Comparison of ENCODE assay signal across 12 cellular contexts in the genomic region with DNA sequence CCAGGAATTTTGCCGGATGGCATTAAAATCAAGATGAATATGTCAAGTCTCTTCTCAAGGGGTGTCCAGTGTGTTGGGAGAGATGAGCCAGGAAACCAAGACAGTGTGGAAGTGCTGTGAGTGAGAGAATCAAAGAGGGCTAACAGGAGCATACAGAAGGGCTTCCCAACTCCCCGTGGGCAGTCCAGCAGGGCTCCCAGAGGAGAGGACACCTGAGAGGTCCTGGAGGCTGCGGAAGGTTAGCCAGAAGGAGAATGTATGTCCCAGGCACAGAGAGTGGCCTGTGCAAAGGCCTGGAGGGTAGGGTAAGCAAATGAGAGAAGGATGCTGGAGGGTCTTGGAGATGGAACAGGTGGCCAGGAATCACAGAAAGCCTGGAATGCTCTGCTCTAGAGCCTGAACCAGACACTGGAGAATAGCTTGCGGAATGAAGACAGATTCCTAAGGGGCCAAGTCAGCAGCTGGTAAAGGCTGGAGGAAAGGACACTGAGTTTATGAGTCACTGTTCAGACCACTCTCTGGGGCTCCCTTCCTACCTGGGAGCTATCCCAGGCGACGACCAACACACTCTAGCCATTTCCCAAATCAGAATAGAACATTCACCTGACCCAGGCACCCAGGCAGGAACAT. TPM values are rescaled to one million over a fixed set of nuclear protein-coding genes. Genes with fewer than 3 reads are reported as not detected.
DNase-seq lines count a peak whose midpoint lies in the region; ATAC-seq and TF ChIP-seq lines count a peak whose summit lies in the region.
"Had no signal": no experiment of that assay in that cellular context is flagged by ENCODE, and none has a peak within 500 bp of the region (broad histone marks: within the 10 kb centered on the region; RNA-seq: fewer than 3 reads in every experiment).

No MANE protein-coding gene starts in this region.

- no peak for ATAC-seq in stimulated activated naive CD8-positive, alpha-beta T cell treated with anti-CD3 and anti-CD28 coated beads, Interleukin-15, amount 100 ng/mL, for 72 hours
- ATAC-seq in GM19035 (IDR thresholded peaks at IDR 0.05; ENCODE audit: unreplicated experiment), result no peak

- H3K9me3 Mint-ChIP-seq in T-helper 2 cell treated with Interferon-gamma antibody and Interleukin-4, amounts not matched to agents 5 μg/mL and 100 μg/mL, for 36 hours, result no peaks in the 10 kb centered on the region
- peaks cover 0 to 7% of the 10 kb centered on the region in 2 donors for H3K9me3 Mint-ChIP-seq in stimulated activated naive CD8-positive, alpha-beta T cell treated with anti-CD3 and anti-CD28 coated beads, Interleukin-15, amount 100 ng/mL, for 72 hours

- peaks cover 56% of the 10 kb centered on the region for H3K36me3 Mint-ChIP-seq in T-helper 2 cell treated with Interferon-gamma antibody and Interleukin-4, amounts not matched to agents 5 μg/mL and 100 μg/mL, for 36 hours (ENCODE audit: low read depth)

- POLR2A ChIA-PET in HEK293T (lab: Yijun Ruan, JAX), result interaction anchor here (1.4 kb wide), 1 partner anchor 62 kb away, joined by 6 read pairs; the partner anchor contains the start of gene IRF1

- peaks cover 60% of the 10 kb centered on the region for H3K4me1 ChIP-seq in suprapubic skin

- H3K27me3 ChIP-seq in suprapubic skin, result no peaks in the 10 kb centered on the region
- H3K27me3 ChIP-seq: pancreas had no signal

- TF ChIP-seq POLR2A in suprapubic skin (IDR thresholded peaks at IDR 0.05), result no peak

- no peak for DNase-seq in T-helper 2 cell treated with Interferon-gamma antibody and Interleukin-4, amounts not matched to agents 5 μg/mL and 100 μg/mL, for 36 hours (ENCODE audit: low spot score)
- DNase-seq in T-helper 2 cell (no peak), hepatic stellate cell (ENCODE audit: low spot score) (peak; percentile 80), suprapubic skin (ENCODE audit: low spot score in 2 of 2) (no peak), HEK293T (ENCODE audit: extremely low spot score) (no peak)
- peak in 1 of 2 donors; percentile 5 for DNase-seq in stimulated activated naive CD8-positive, alpha-beta T cell treated with anti-CD3 and anti-CD28 coated beads, Interleukin-15, amount 100 ng/mL, for 72 hours
- DNase-seq: effector CD4-positive, alpha-beta T cell; KG1; T1000 had no signal

- H3K4me1 Mint-ChIP-seq in T-helper 2 cell treated with Interferon-gamma antibody and Interleukin-4, amounts not matched to agents 5 μg/mL and 100 μg/mL, for 36 hours (ENCODE audit: low read depth), result peaks cover 80% of the 10 kb centered on the region
- peaks cover 92% of the 10 kb centered on the region for H3K4me1 Mint-ChIP-seq in stimulated activated naive CD8-positive, alpha-beta T cell treated with anti-CD3 and anti-CD28 coated beads, Interleukin-15, amount 100 ng/mL, for 72 hours

- no peaks in the 10 kb centered on the region for H3K36me3 ChIP-seq in suprapubic skin
- H3K36me3 ChIP-seq: pancreas had no signal

- H3K4me3 ChIP-seq in suprapubic skin, result no peak overlapping the region
- H3K4me3 ChIP-seq: pancreas had no signal

- H3K27ac ChIP-seq in VCaP (peak overlapping the region; percentile 80), suprapubic skin (no peak overlapping the region)

- no peaks in the 10 kb centered on the region for H3K27me3 Mint-ChIP-seq in T-helper 2 cell treated with Interferon-gamma antibody and Interleukin-4, amounts not matched to agents 5 μg/mL and 100 μg/mL, for 36 hours (ENCODE audit: low read depth)
- no peaks in the 10 kb centered on the region for H3K27me3 Mint-ChIP-seq in stimulated activated naive CD8-positive, alpha-beta T cell treated with anti-CD3 and anti-CD28 coated beads, Interleukin-15, amount 100 ng/mL, for 72 hours

- H3K9me3 ChIP-seq in suprapubic skin, result no peaks in the 10 kb centered on the region
- H3K9me3 ChIP-seq: pancreas had no signal

- H3K27ac Mint-ChIP-seq in T-helper 2 cell treated with Interferon-gamma antibody and Interleukin-4, amounts not matched to agents 5 μg/mL and 100 μg/mL, for 36 hours, result peak overlapping the region; percentile 87
- H3K27ac Mint-ChIP-seq in stimulated activated naive CD8-positive, alpha-beta T cell treated with anti-CD3 and anti-CD28 coated beads, Interleukin-15, amount 100 ng/mL, for 72 hours, result peak overlapping the region; percentile 63 to 100

- TF ChIP-seq CTCF in VCaP (conservative IDR thresholded peaks at IDR 0.05), result no peak
- no peak for TF ChIP-seq CTCF in suprapubic skin (IDR thresholded peaks at IDR 0.05)

- TF ChIP-seq EP300 in suprapubic skin (IDR thresholded peaks at IDR 0.05), result no peak

- WGBS in suprapubic skin, result 87% methylated on average over 6 of the region's 6 CpGs

- peak overlapping the region; percentile 63 for H3K4me3 Mint-ChIP-seq in T-helper 2 cell treated with Interferon-gamma antibody and Interleukin-4, amounts not matched to agents 5 μg/mL and 100 μg/mL, for 36 hours
- H3K4me3 Mint-ChIP-seq in stimulated activated naive CD8-positive, alpha-beta T cell treated with anti-CD3 and anti-CD28 coated beads, Interleukin-15, amount 100 ng/mL, for 72 hours, result peak overlapping the region in 1 of 2 donors; percentile 27

- CTCF ChIA-PET in HEK293T (lab: Yijun Ruan, JAX), result interaction anchor here (2.9 kb wide), 1 partner anchor 72 kb away, joined by 8 read pairs; no protein-coding TSS in a partner anchor

TF ChIP-seq in HEK293T, 16 proteins besides CTCF, POLR2A, EP300 and RAD21:
- no peak for TF ChIP-seq TARDBP (IDR thresholded peaks at IDR 0.05)
- TF ChIP-seq, protein P1, sequence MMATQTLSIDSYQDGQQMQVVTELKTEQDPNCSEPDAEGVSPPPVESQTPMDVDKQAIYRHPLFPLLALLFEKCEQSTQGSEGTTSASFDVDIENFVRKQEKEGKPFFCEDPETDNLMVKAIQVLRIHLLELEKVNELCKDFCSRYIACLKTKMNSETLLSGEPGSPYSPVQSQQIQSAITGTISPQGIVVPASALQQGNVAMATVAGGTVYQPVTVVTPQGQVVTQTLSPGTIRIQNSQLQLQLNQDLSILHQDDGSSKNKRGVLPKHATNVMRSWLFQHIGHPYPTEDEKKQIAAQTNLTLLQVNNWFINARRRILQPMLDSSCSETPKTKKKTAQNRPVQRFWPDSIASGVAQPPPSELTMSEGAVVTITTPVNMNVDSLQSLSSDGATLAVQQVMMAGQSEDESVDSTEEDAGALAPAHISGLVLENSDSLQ (IDR thresholded peaks at IDR 0.05), result no peak
- TF ChIP-seq LEF1 (IDR thresholded peaks at IDR 0.05; ENCODE audit: borderline replicate concordance), result no peak
- no peak for TF ChIP-seq FOXK2 (IDR thresholded peaks at IDR 0.05)
- no peak for TF ChIP-seq FOXM1 (IDR thresholded peaks at IDR 0.05; ENCODE audit: borderline replicate concordance)
- TF ChIP-seq ZNF384 (IDR thresholded peaks at IDR 0.05), result no peak
- TF ChIP-seq SP1 (IDR thresholded peaks at IDR 0.05), result no peak
- no peak for TF ChIP-seq L3MBTL2 (conservative IDR thresholded peaks at IDR 0.05)
- TF ChIP-seq BHLHE40 (IDR thresholded peaks at IDR 0.05; ENCODE audit: borderline replicate concordance), result no peak
- no peak for TF ChIP-seq ARNT (IDR thresholded peaks at IDR 0.05)
- no peak for TF ChIP-seq CTBP1 (IDR thresholded peaks at IDR 0.05; ENCODE audit: borderline replicate concordance)
- no peak for TF ChIP-seq FOXA1 (IDR thresholded peaks at IDR 0.05)

RNA-seq across cellular contexts. Expression of gene SLC22A5, which starts 59.4 kb away (rescaled TPM):
- total RNA-seq in suprapubic skin, result 10 to 100 TPM; 23.2 to 36.6 (median 26.3) TPM
